Comparison of ENCODE assay signal across 8 cellular contexts in the genomic region with DNA sequence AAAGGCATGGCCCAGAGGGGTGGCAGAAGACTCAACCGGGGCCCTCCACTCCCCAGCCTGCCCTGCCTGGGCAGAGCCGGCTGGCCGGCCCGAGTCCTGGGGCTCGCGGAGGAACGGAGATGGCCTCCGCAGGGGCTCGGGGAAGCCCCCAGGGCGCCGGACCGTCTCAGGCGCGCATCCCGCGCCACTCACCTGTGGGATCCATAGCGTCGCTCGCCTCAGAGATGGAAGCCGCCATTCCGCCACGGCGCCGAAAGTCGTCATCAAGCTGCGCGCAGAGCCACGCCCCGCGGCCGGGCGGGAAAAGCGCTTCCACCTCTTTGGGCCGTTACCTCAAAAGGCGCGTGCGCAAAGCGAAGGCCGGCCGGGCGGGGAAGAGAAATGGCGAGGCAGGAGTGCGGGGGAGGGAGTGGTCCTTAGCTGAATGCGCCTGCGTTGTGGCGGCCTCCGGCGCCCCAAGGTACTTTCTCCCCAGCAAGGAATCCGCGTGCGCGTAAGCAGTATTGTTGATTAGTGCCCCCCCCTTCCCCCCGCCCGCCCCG. TPM values are rescaled to one million over a fixed set of nuclear protein-coding genes. Genes with fewer than 3 reads are reported as not detected.
DNase-seq lines count a peak whose midpoint lies in the region; ATAC-seq, FAIRE-seq and TF ChIP-seq lines count a peak whose summit lies in the region.

A gene with protein sequence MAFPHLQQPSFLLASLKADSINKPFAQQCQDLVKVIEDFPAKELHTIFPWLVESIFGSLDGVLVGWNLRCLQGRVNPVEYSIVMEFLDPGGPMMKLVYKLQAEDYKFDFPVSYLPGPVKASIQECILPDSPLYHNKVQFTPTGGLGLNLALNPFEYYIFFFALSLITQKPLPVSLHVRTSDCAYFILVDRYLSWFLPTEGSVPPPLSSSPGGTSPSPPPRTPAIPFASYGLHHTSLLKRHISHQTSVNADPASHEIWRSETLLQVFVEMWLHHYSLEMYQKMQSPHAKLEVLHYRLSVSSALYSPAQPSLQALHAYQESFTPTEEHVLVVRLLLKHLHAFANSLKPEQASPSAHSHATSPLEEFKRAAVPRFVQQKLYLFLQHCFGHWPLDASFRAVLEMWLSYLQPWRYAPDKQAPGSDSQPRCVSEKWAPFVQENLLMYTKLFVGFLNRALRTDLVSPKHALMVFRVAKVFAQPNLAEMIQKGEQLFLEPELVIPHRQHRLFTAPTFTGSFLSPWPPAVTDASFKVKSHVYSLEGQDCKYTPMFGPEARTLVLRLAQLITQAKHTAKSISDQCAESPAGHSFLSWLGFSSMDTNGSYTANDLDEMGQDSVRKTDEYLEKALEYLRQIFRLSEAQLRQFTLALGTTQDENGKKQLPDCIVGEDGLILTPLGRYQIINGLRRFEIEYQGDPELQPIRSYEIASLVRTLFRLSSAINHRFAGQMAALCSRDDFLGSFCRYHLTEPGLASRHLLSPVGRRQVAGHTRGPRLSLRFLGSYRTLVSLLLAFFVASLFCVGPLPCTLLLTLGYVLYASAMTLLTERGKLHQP (minus strand): TSS at position 265 of the 542 bp plus-strand sequence. CDS start 5,010 bp downstream, outside the sequence.

- H3K4me3 ChIP-seq in A673 (ENCODE audit: low read depth, low read length, poor library complexity, severe bottlenecking) (peak within 1 kb of the TSS; percentile 93), WERI-Rb-1 (ENCODE audit: low read depth, low read length) (peak within 1 kb of the TSS; percentile 90), mammary epithelial cell (replicated peaks in 1 of 3; ENCODE audit: insufficient read depth in 1 of 3, low read depth in 2 of 3, low read length in 3 of 3) (peak within 1 kb of the TSS; percentile 73 to 99 (median 99)), iPS-20b (ENCODE audit: low read length) (peak within 1 kb of the TSS; percentile 99), small intestine (ENCODE audit: low read depth in 1 of 2, low read length in 2 of 2) (peak within 1 kb of the TSS; percentile 64 to 95)

- WGBS in mammary epithelial cell (ENCODE audit: low coverage, missing lambda C conversion rate) = under 1% methylated on average over 18 of the region's 55 CpGs
- WGBS in small intestine, 3 donors = 0% methylated on average over 45 to 55 of the region's 55 CpGs

- H3K9me3 ChIP-seq in A673 (ENCODE audit: low read depth, low read length, poor library complexity, severe bottlenecking) = no peaks in the 10 kb centered on the region
- no peaks in the 10 kb centered on the region for H3K9me3 ChIP-seq in WERI-Rb-1 (ENCODE audit: severe bottlenecking)
- no peaks in the 10 kb centered on the region for H3K9me3 ChIP-seq in mammary epithelial cell (replicated peaks; ENCODE audit: insufficient read depth, low read length)
- H3K9me3 ChIP-seq in iPS-20b (ENCODE audit: insufficient read depth, low read depth, low read length) = no peaks in the 10 kb centered on the region
- no peaks in the 10 kb centered on the region for H3K9me3 ChIP-seq in small intestine (ENCODE audit: control insufficient read depth, low read depth)

- ATAC-seq in GM18870 (IDR thresholded peaks at IDR 0.05; ENCODE audit: unreplicated experiment) = peak; percentile 51
- ATAC-seq in HG03139 (IDR thresholded peaks at IDR 0.05; ENCODE audit: unreplicated experiment) = peak; percentile 50

- POLR2A ChIA-PET in A673 (lab: Charles Lee; ENCODE audit: low non-redundant PET) = interaction anchor here (0.7 kb wide), 1 partner anchor 731 kb away, joined by 3 read pairs; no protein-coding TSS in a partner anchor

- H3K27ac ChIP-seq in A673 (ENCODE audit: low read depth, low read length, poor library complexity, severe bottlenecking) (peak within 1 kb of the TSS; percentile 94), WERI-Rb-1 (peak within 1 kb of the TSS; percentile 95), mammary epithelial cell (ENCODE audit: insufficient read depth, low read depth, low read length) (peak within 1 kb of the TSS; percentile 89), iPS-20b (ENCODE audit: low read length) (peak within 1 kb of the TSS; percentile 78), small intestine (ENCODE audit: low read depth in 1 of 2, low read length in 1 of 2) (peak within 1 kb of the TSS; percentile 73 to 95)

- H3K27me3 ChIP-seq in A673 (replicated peaks; ENCODE audit: insufficient read depth, low read depth, low read length, poor library complexity) (no peaks in the 10 kb centered on the region), WERI-Rb-1 (ENCODE audit: insufficient read depth, low read depth, severe bottlenecking) (no peaks in the 10 kb centered on the region), mammary epithelial cell (ENCODE audit: insufficient read depth, low read length) (no peaks in the 10 kb centered on the region), iPS-20b (ENCODE audit: insufficient read depth, low read length) (no peaks in the 10 kb centered on the region), small intestine (ENCODE audit: control insufficient read depth in 2 of 2, insufficient read depth in 2 of 2, low read length in 2 of 2) (no peaks in the 10 kb centered on the region)

- TF ChIP-seq CTCF in A673 (conservative IDR thresholded peaks at IDR 0.05; ENCODE audit: low read depth, low read length) (no peak), WERI-Rb-1 (IDR thresholded peaks at IDR 0.05; ENCODE audit: low read depth, low read length) (no peak), mammary epithelial cell (conservative IDR thresholded peaks at IDR 0.05 in 1 of 2, IDR thresholded peaks at IDR 0.05 in 1 of 2; ENCODE audit: extremely low read depth in 1 of 2, insufficient read depth in 1 of 2, low read depth in 1 of 2, low read length in 2 of 2) (no peak)

- H4K20me1 ChIP-seq in mammary epithelial cell (ENCODE audit: insufficient read depth, low read length) = no peaks in the 10 kb centered on the region

- dilution Hi-C loops in mammary epithelial cell (cut with HindIII; ENCODE audit: low sequenced_read_pairs) = no loop called here

- CTCF ChIA-PET in A673 (lab: Charles Lee) = interaction anchor here (0.8 to 1.0 kb wide), 4 partner anchors 152 to 929 kb away, joined by 3 to 4 read pairs (median 4); a partner anchor contains a TSS
- CTCF ChIA-PET in mammary epithelial cell (lab: Charles Lee; ENCODE audit: low non-redundant PET) = interaction anchor here (0.6 to 1.2 kb wide), 8 partner anchors 34 to 1259 kb away, joined by 3 to 30 read pairs (median 5); a partner anchor contains a TSS

- H3K9ac ChIP-seq in mammary epithelial cell (ENCODE audit: insufficient read depth, low read length) = peak within 1 kb of the TSS; percentile 96
- H3K9ac ChIP-seq in iPS-20b (ENCODE audit: low read depth, low read length) = peak within 1 kb of the TSS; percentile 99

- H2AFZ ChIP-seq in mammary epithelial cell (ENCODE audit: low read depth, low read length) = peak within 1 kb of the TSS; percentile 95

- intact Hi-C loops in A673 (cut with micrococcal nuclease; ENCODE audit: unreplicated experiment) (loop anchor here (1.0 to 2.0 kb wide), 2 partner anchors 23 to 151 kb away; no protein-coding TSS in a partner anchor), mammary epithelial cell (cut with micrococcal nuclease) (loop anchor here (1.0 kb wide), 1 partner anchor 151 kb away; no protein-coding TSS in a partner anchor)

- BruUV-seq in A673 (replicated peaks; lab: Mats Ljungman, UMichigan) (no TSS peak), mammary epithelial cell (replicated peaks; lab: Mats Ljungman, UMichigan) (no TSS peak)

- peaks cover 91% of the 10 kb centered on the region for H3K79me2 ChIP-seq in mammary epithelial cell (ENCODE audit: insufficient read depth, low read length)

- in situ Hi-C loops in mammary epithelial cell (cut with MboI; ENCODE audit: low sequenced_read_pairs in 2 of 2) = loop anchor here (5.0 to 10.0 kb wide), 2 partner anchors 151 to 153 kb away; no protein-coding TSS in a partner anchor

- DNase-seq in A673 (ENCODE audit: low spot score) (peak; percentile 98), NCI-H2227 (lab: John Stamatoyannopoulos, UW; ENCODE audit: unreplicated experiment) (peak; percentile 100), WERI-Rb-1 (peak; percentile 97), mammary epithelial cell (peak; percentile 95), small intestine (peak; percentile 96)

- H3K4me2 ChIP-seq in mammary epithelial cell (ENCODE audit: insufficient read depth, low read depth, low read length) = peak within 1 kb of the TSS; percentile 82

- FAIRE-seq in small intestine (lab: Jason Lieb, UNC) = no peak

- peaks cover 10% of the 10 kb centered on the region for H3K36me3 ChIP-seq in A673 (ENCODE audit: insufficient read depth, low read length, poor library complexity, severe bottlenecking)
- peaks cover 11% of the 10 kb centered on the region for H3K36me3 ChIP-seq in WERI-Rb-1
- H3K36me3 ChIP-seq in mammary epithelial cell (ENCODE audit: insufficient read depth, low read length) = no peaks in the 10 kb centered on the region
- H3K36me3 ChIP-seq in iPS-20b (ENCODE audit: insufficient read depth, low read depth, low read length) = peaks cover 12% of the 10 kb centered on the region; the same call in 1 of the 2 replicates
- H3K36me3 ChIP-seq in small intestine (ENCODE audit: control insufficient read depth in 2 of 2, insufficient read depth in 2 of 2, low read length in 2 of 2) = no peaks in the 10 kb centered on the region

- H3K4me1 ChIP-seq in A673 (ENCODE audit: insufficient read depth, low read length, poor library complexity, severe bottlenecking) (no peaks in the 10 kb centered on the region), mammary epithelial cell (ENCODE audit: insufficient read depth, low read length) (peaks cover 13% of the 10 kb centered on the region), iPS-20b (ENCODE audit: insufficient read depth, low read length) (no peaks in the 10 kb centered on the region), small intestine (ENCODE audit: control insufficient read depth in 2 of 2, insufficient read depth in 1 of 2, low read depth in 1 of 2, low read length in 1 of 2) (peaks cover 3 to 8% of the 10 kb centered on the region in 2 donors)

RNA-seq across cellular contexts. Expression of the gene that starts here (rescaled TPM):
- total RNA-seq in A673 (2021) (105 and 108 TPM in 2 replicates), mammary epithelial cell (10 to 100 TPM; 21.8 to 69.3 TPM)
- polyA plus RNA-seq in mammary epithelial cell (59.8 TPM), small intestine (10 to 100 TPM; 23.8 to 37.5 (median 27.7) TPM)
- polyA minus RNA-seq in mammary epithelial cell = 92.0 TPM

Comparison
In these comparisons a context has a peak if more than half of its experiments do, and no peak if none do; other contexts are left out.
1. Peak in every context shown above with its lines: DNase-seq, ATAC-seq, H3K4me3 ChIP-seq and H3K27ac ChIP-seq.